In the genomic region with DNA sequence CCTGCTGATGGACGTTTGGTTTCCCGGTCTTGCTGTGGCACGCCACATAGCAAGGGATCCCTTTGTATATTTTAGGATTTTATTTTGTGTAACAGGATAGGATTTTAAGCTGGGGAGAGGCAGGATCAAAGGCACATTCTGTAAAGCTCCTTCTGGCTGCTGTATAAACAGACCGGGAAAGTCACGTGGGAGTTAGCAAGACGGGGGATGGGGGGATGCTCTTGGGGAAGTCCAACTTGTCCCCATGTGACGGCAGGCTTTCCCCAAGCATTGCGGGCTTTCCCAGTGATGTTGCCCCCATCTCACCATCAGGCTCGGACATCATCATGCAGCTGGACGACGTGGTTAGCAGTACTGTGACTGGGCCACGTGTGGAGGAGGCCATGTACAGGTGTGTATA, we compare ENCODE assay signal across 26 cellular contexts.
"Had no signal": no experiment of that assay in that cellular context is flagged by ENCODE, and none has a peak within 500 bp of the region (broad histone marks: within the 10 kb centered on the region; RNA-seq: fewer than 3 reads in every experiment).

No MANE protein-coding gene starts in this region.

- DNase-seq: activated CD4-positive, alpha-beta T cell treated with anti-CD3 and anti-CD28 coated beads for 36 hours; activated CD4-positive, CD25-positive, alpha-beta regulatory T cell; activated CD8-positive, alpha-beta memory T cell treated with anti-CD3 and anti-CD28 coated beads, Interleukin-2, amount 10 ng/mL, durations not matched to agents 7 days and 5 days; activated CD8-positive, alpha-beta T cell treated with anti-CD3 and anti-CD28 coated beads, Interleukin-2, amount 10 ng/mL, durations not matched to agents 7 days and 5 days; activated effector memory CD4-positive, alpha-beta T cell treated with Interleukin-2 at 50 U/mL for 16 hours; activated naive CD4-positive, alpha-beta T cell treated with Interleukin-2 at 50 U/mL for 16 hours; activated T-cell treated with anti-CD3 and anti-CD28 coated beads, Interleukin-2, amount 50 U/mL, for 48 hours; anterior cingulate cortex; body of pancreas; dermis blood vessel endothelial cell; effector CD4-positive, alpha-beta T cell; esophagus squamous epithelium; islet precursor cell; left ventricle myocardium superior; naive B cell; nephron progenitor cell; pancreas; stimulated activated CD4-positive, alpha-beta T cell treated with anti-CD3 and anti-CD28 coated beads, Interleukin-1b, Interleukin-23, amount 100 ng/mL, for 48 hours; stimulated activated CD4-positive, alpha-beta T cell treated with anti-CD3 and anti-CD28 coated beads, Interleukin-4, amount 100 ng/mL, for 4 hours; stimulated activated naive B cell treated with anti-CD40 and anti-IgM and Interleukin-4, amounts not matched to agents 10 μg/mL and 1 μg/mL and 100 μg/mL, for 72 hours; stomach had no signal

- H3K27me3 ChIP-seq: body of pancreas, esophagus squamous epithelium, pancreas, stomach, tibial nerve had no signal

- FAIRE-seq: colon, frontal cortex, pancreas had no signal

- H3K9me3 ChIP-seq: body of pancreas, esophagus squamous epithelium, pancreas, prostate gland, stomach, tibial nerve had no signal

- H3K4me3 ChIP-seq: body of pancreas, esophagus squamous epithelium, pancreas, prostate gland, smooth muscle cell, stomach, tibial nerve had no signal

- H3K27ac ChIP-seq: body of pancreas, esophagus squamous epithelium, pancreas, prostate gland, stomach, tibial nerve had no signal

- H3K36me3 ChIP-seq: prostate gland had no signal

- ATAC-seq: activated CD4-positive, alpha-beta T cell treated with anti-CD3 and anti-CD28 coated beads for 36 hours; activated CD8-positive, alpha-beta memory T cell treated with anti-CD3 and anti-CD28 coated beads, Interleukin-2, amount 10 ng/mL, durations not matched to agents 7 days and 5 days; activated CD8-positive, alpha-beta T cell treated with anti-CD3 and anti-CD28 coated beads, Interleukin-2, amount 10 ng/mL, durations not matched to agents 7 days and 5 days; body of pancreas; left ventricle myocardium superior; pancreas; stimulated activated naive B cell treated with anti-CD40 and anti-IgM and Interleukin-4, amounts not matched to agents 10 μg/mL and 1 μg/mL and 100 μg/mL, for 72 hours had no signal

- H3K4me1 ChIP-seq: prostate gland had no signal

- H3K4me2 ChIP-seq: smooth muscle cell had no signal
